Comparison of ENCODE assay signal across 9 cellular contexts in genomic region chrX:20412871-20413486, GRCh38.
DNase-seq lines count a peak whose midpoint lies in the region; ATAC-seq and TF ChIP-seq lines count a peak whose summit lies in the region.
"Had no signal": no experiment of that assay in that cellular context is flagged by ENCODE, and none has a peak within 500 bp of the region (broad histone marks: within the 10 kb centered on the region; RNA-seq: fewer than 3 reads in every experiment).

No MANE protein-coding gene starts in this region.

- no peaks in the 10 kb centered on the region for H3K36me3 Mint-ChIP-seq in activated CD4-positive, alpha-beta memory T cell treated with anti-CD3 and anti-CD28 coated beads for 36 hours

- H3K27me3 Mint-ChIP-seq in activated CD4-positive, alpha-beta memory T cell treated with anti-CD3 and anti-CD28 coated beads for 36 hours, result no peaks in the 10 kb centered on the region

- ATAC-seq in GM19023 (IDR thresholded peaks at IDR 0.05; ENCODE audit: unreplicated experiment) (peak; percentile 72), HG03135 (IDR thresholded peaks at IDR 0.05; ENCODE audit: unreplicated experiment) (peak; percentile 64)

- intact Hi-C loops in activated CD4-positive, alpha-beta memory T cell treated with anti-CD3 and anti-CD28 coated beads for 36 hours (cut with micrococcal nuclease), result loop anchor here (2.0 kb wide), 1 partner anchor 34 kb away; no protein-coding TSS in a partner anchor

- TF ChIP-seq CTCF in coronary artery (IDR thresholded peaks at IDR 0.05), result no peak

- no peak overlapping the region for H3K27ac ChIP-seq in coronary artery
- H3K27ac ChIP-seq: thyroid gland had no signal

- H3K4me3 ChIP-seq in coronary artery, result no peak overlapping the region
- H3K4me3 ChIP-seq: thyroid gland had no signal

- peak; percentile 63 for DNase-seq in activated CD4-positive, alpha-beta memory T cell treated with anti-CD3 and anti-CD28 coated beads for 36 hours
- peak; percentile 38 for DNase-seq in medulla oblongata (ENCODE audit: extremely low spot score)
- no peak for DNase-seq in foreskin melanocyte
- DNase-seq in coronary artery (ENCODE audit: low spot score), result no peak
- no peak for DNase-seq in DMS53 (lab: John Stamatoyannopoulos, UW)
- no peak for DNase-seq in AG08396 (ENCODE audit: low spot score)

- CTCF ChIA-PET in activated CD4-positive, alpha-beta memory T cell treated with anti-CD3 and anti-CD28 coated beads for 36 hours (lab: Charles Lee), result no interaction called here

- H3K4me3 Mint-ChIP-seq in activated CD4-positive, alpha-beta memory T cell treated with anti-CD3 and anti-CD28 coated beads for 36 hours, result peak overlapping the region; percentile 45

- peaks cover 6% of the 10 kb centered on the region for H3K9me3 Mint-ChIP-seq in activated CD4-positive, alpha-beta memory T cell treated with anti-CD3 and anti-CD28 coated beads for 36 hours

- POLR2A ChIA-PET in activated CD4-positive, alpha-beta memory T cell treated with anti-CD3 and anti-CD28 coated beads for 36 hours (lab: Charles Lee), result no interaction called here

- H3K27ac Mint-ChIP-seq in activated CD4-positive, alpha-beta memory T cell treated with anti-CD3 and anti-CD28 coated beads for 36 hours, result peak overlapping the region; percentile 75

- peaks cover 25% of the 10 kb centered on the region for H3K4me1 Mint-ChIP-seq in activated CD4-positive, alpha-beta memory T cell treated with anti-CD3 and anti-CD28 coated beads for 36 hours (ENCODE audit: low read depth)

Comparison
In these comparisons a context has a peak if more than half of its experiments do, and no peak if none do; other contexts are left out.
1. DNase-seq: peak in activated CD4-positive, alpha-beta memory T cell treated with anti-CD3 and anti-CD28 coated beads for 36 hours (single experiment) and medulla oblongata (single experiment); none in foreskin melanocyte (single experiment), coronary artery (single experiment), DMS53 (single experiment) and AG08396 (single experiment).